ENCODE assay signal across 1 cellular context in genomic region chr1:167668108-167668507, GRCh38.
TF ChIP-seq lines count a peak whose summit lies in the region.

No MANE protein-coding gene starts in this region.

TF ChIP-seq in GM23338, 12 proteins besides CTCF, POLR2A, EP300 and RAD21 (continued from another document):
- TF ChIP-seq, protein P1, sequence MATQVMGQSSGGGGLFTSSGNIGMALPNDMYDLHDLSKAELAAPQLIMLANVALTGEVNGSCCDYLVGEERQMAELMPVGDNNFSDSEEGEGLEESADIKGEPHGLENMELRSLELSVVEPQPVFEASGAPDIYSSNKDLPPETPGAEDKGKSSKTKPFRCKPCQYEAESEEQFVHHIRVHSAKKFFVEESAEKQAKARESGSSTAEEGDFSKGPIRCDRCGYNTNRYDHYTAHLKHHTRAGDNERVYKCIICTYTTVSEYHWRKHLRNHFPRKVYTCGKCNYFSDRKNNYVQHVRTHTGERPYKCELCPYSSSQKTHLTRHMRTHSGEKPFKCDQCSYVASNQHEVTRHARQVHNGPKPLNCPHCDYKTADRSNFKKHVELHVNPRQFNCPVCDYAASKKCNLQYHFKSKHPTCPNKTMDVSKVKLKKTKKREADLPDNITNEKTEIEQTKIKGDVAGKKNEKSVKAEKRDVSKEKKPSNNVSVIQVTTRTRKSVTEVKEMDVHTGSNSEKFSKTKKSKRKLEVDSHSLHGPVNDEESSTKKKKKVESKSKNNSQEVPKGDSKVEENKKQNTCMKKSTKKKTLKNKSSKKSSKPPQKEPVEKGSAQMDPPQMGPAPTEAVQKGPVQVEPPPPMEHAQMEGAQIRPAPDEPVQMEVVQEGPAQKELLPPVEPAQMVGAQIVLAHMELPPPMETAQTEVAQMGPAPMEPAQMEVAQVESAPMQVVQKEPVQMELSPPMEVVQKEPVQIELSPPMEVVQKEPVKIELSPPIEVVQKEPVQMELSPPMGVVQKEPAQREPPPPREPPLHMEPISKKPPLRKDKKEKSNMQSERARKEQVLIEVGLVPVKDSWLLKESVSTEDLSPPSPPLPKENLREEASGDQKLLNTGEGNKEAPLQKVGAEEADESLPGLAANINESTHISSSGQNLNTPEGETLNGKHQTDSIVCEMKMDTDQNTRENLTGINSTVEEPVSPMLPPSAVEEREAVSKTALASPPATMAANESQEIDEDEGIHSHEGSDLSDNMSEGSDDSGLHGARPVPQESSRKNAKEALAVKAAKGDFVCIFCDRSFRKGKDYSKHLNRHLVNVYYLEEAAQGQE (IDR thresholded peaks at IDR 0.05; ENCODE audit: unreplicated experiment) = no peak
- TF ChIP-seq NANOG (IDR thresholded peaks at IDR 0.05; ENCODE audit: borderline replicate concordance) (no peak), STAT1 (IDR thresholded peaks at IDR 0.05; ENCODE audit: unreplicated experiment) (no peak), ZNF331 (CRISPR knock-in tag; IDR thresholded peaks at IDR 0.05; ENCODE audit: low read depth) (no peak), ZNF114 (CRISPR knock-in tag; IDR thresholded peaks at IDR 0.05) (no peak)
- TF ChIP-seq, protein P2, sequence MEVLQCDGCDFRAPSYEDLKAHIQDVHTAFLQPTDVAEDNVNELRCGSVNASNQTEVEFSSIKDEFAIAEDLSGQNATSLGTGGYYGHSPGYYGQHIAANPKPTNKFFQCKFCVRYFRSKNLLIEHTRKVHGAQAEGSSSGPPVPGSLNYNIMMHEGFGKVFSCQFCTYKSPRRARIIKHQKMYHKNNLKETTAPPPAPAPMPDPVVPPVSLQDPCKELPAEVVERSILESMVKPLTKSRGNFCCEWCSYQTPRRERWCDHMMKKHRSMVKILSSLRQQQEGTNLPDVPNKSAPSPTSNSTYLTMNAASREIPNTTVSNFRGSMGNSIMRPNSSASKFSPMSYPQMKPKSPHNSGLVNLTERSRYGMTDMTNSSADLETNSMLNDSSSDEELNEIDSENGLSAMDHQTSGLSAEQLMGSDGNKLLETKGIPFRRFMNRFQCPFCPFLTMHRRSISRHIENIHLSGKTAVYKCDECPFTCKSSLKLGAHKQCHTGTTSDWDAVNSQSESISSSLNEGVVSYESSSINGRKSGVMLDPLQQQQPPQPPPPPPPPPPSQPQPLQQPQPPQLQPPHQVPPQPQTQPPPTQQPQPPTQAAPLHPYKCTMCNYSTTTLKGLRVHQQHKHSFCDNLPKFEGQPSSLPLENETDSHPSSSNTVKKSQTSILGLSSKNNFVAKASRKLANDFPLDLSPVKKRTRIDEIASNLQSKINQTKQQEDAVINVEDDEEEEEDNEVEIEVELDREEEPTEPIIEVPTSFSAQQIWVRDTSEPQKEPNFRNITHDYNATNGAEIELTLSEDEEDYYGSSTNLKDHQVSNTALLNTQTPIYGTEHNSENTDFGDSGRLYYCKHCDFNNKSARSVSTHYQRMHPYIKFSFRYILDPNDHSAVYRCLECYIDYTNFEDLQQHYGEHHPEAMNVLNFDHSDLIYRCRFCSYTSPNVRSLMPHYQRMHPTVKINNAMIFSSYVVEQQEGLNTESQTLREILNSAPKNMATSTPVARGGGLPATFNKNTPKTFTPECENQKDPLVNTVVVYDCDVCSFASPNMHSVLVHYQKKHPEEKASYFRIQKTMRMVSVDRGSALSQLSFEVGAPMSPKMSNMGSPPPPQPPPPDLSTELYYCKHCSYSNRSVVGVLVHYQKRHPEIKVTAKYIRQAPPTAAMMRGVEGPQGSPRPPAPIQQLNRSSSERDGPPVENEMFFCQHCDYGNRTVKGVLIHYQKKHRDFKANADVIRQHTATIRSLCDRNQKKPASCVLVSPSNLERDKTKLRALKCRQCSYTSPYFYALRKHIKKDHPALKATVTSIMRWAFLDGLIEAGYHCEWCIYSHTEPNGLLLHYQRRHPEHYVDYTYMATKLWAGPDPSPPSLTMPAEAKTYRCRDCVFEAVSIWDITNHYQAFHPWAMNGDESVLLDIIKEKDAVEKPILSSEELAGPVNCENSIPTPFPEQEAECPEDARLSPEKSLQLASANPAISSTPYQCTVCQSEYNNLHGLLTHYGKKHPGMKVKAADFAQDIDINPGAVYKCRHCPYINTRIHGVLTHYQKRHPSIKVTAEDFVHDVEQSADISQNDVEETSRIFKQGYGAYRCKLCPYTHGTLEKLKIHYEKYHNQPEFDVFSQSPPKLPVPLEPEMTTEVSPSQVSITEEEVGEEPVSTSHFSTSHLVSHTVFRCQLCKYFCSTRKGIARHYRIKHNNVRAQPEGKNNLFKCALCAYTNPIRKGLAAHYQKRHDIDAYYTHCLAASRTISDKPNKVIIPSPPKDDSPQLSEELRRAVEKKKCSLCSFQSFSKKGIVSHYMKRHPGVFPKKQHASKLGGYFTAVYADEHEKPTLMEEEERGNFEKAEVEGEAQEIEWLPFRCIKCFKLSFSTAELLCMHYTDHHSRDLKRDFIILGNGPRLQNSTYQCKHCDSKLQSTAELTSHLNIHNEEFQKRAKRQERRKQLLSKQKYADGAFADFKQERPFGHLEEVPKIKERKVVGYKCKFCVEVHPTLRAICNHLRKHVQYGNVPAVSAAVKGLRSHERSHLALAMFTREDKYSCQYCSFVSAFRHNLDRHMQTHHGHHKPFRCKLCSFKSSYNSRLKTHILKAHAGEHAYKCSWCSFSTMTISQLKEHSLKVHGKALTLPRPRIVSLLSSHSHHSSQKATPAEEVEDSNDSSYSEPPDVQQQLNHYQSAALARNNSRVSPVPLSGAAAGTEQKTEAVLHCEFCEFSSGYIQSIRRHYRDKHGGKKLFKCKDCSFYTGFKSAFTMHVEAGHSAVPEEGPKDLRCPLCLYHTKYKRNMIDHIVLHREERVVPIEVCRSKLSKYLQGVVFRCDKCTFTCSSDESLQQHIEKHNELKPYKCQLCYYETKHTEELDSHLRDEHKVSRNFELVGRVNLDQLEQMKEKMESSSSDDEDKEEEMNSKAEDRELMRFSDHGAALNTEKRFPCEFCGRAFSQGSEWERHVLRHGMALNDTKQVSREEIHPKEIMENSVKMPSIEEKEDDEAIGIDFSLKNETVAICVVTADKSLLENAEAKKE (CRISPR knock-in tag; IDR thresholded peaks at IDR 0.05) = no peak
